Comparison of ENCODE assay signal across 8 cellular contexts in the genomic region with DNA sequence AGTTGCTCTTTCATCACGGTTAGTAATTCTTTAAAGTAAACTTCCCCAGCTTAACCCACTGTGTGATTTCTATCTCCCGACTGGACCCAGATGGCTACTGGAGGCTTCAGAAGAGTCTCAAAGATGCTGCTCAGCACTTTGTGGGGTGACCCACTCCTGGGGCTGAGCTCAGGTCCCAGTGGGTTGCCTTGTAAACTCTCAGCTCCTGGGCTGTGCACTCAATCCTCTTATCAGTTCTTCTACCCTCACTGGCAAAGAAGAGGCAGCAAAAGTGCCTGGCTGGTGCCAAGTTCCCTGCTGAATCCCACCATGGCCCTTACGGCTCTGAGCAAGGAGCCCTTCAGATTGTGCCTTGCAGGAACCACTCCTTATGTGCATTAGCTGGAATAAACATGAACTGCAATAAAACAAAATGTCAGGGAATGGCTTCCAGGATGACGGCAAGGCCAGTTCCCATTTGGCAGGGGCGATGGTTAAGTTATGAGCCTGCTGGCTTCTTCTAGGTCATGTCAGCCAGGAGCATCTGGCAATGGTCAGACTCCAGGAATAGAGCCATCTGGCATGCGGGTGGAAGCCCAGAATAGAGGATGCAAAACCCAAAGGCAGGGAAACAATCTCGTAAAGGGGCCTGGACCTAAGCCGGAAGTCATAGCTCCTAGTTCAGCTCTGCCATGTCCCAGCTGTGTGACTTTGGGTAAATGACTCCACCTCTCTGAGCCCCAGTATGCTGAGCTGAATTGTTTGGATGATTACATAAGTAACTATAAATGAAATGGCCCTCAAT. TPM values are rescaled to one million over a fixed set of nuclear protein-coding genes. Genes with fewer than 3 reads are reported as not detected.
DNase-seq lines count a peak whose midpoint lies in the region; ATAC-seq, FAIRE-seq and TF ChIP-seq lines count a peak whose summit lies in the region.
"Had no signal": no experiment of that assay in that cellular context is flagged by ENCODE, and none has a peak within 500 bp of the region (broad histone marks: within the 10 kb centered on the region; RNA-seq: fewer than 3 reads in every experiment).

No MANE protein-coding gene starts in this region.

- no peak overlapping the region for H2AFZ ChIP-seq in endothelial cell of umbilical vein (ENCODE audit: low read depth, low read length)

- intact Hi-C loops in endothelial cell of umbilical vein (cut with micrococcal nuclease) = loop anchor here (1.0 to 2.0 kb wide), 5 partner anchors 10 to 340 kb away; a partner anchor contains a TSS
- intact Hi-C loops in uterus (cut with DNase I; ENCODE audit: low total_unique reads) = no loop called here

- H3K36me3 ChIP-seq in endothelial cell of umbilical vein (ENCODE audit: control insufficient read depth in 2 of 2, extremely low read depth in 1 of 2, insufficient read depth in 2 of 2, low read length in 2 of 2) (no peaks in the 10 kb centered on the region), uterus (no peaks in the 10 kb centered on the region)
- H3K36me3 ChIP-seq: brain microvascular endothelial cell had no signal

- H3K27ac ChIP-seq in endothelial cell of umbilical vein (ENCODE audit: insufficient read depth, low read depth, low read length) = no peak overlapping the region
- H3K27ac ChIP-seq in uterus = peak overlapping the region; percentile 83 to 87
- H3K27ac ChIP-seq: brain microvascular endothelial cell had no signal

- H3K4me1 ChIP-seq in endothelial cell of umbilical vein (ENCODE audit: control insufficient read depth, extremely low read depth, insufficient read depth, low read length) (no peaks in the 10 kb centered on the region), uterus (peaks cover 0 to 7% of the 10 kb centered on the region in 2 donors)

- CTCF ChIA-PET in endothelial cell of umbilical vein (lab: Charles Lee) = interaction anchor here (1.0 to 6.9 kb wide), 27 partner anchors 10 to 357 kb away, joined by 3 to 200 read pairs (median 7); a partner anchor contains a TSS

- FAIRE-seq in endothelial cell of umbilical vein (lab: Jason Lieb, UNC) = peak; percentile 21

- H3K9me3 ChIP-seq in endothelial cell of umbilical vein (replicated peaks; ENCODE audit: control insufficient read depth, insufficient read depth, low read length) (no peaks in the 10 kb centered on the region), uterus (no peaks in the 10 kb centered on the region)

- H3K4me1 Mint-ChIP-seq in memory B cell = peaks cover 10% of the 10 kb centered on the region
- peaks cover 7 to 10% of the 10 kb centered on the region in 2 donors for H3K4me1 Mint-ChIP-seq in effector memory CD8-positive, alpha-beta T cell (ENCODE audit: low read depth in 2 of 2)

- H3K4me2 ChIP-seq in endothelial cell of umbilical vein (ENCODE audit: insufficient read depth, low read length) = no peak overlapping the region

- POLR2A ChIA-PET in endothelial cell of umbilical vein (lab: Charles Lee) = no interaction called here

- peak; percentile 98 to 99 for DNase-seq in NCI-H446 (lab: John Stamatoyannopoulos, UW)
- DNase-seq in endothelial cell of umbilical vein (ENCODE audit: low read depth, low spot score) = no peak
- DNase-seq in memory B cell (ENCODE audit: low spot score in 2 of 2) = no peak
- DNase-seq in uterus = peak; percentile 91 to 92
- no peak for DNase-seq in effector memory CD8-positive, alpha-beta T cell
- no peak for DNase-seq in activated CD8-positive, alpha-beta memory T cell treated with anti-CD3 and anti-CD28 coated beads, Interleukin-2, amount 50 U/mL, for 4 hours

- TF ChIP-seq POLR2A in endothelial cell of umbilical vein (IDR thresholded peaks at IDR 0.05; ENCODE audit: low read depth, low read length) (no peak), uterus (IDR thresholded peaks at IDR 0.05) (no peak)

- H3K9me1 ChIP-seq in endothelial cell of umbilical vein (replicated peaks; ENCODE audit: control insufficient read depth, extremely low read depth, insufficient read depth, low read length) = no peaks in the 10 kb centered on the region

- H3K4me3 ChIP-seq in endothelial cell of umbilical vein (replicated peaks in 1 of 3; ENCODE audit: insufficient read depth in 1 of 3, low read depth in 1 of 3, low read length in 3 of 3) (no peak overlapping the region), uterus (no peak overlapping the region)

- no peaks in the 10 kb centered on the region for H3K79me2 ChIP-seq in endothelial cell of umbilical vein (ENCODE audit: control insufficient read depth, insufficient read depth, low read length)

- no peak for ATAC-seq in memory B cell (ENCODE audit: low read depth)
- no peak for ATAC-seq in effector memory CD8-positive, alpha-beta T cell (replicated peaks)
- ATAC-seq in HG03342 (IDR thresholded peaks at IDR 0.05; ENCODE audit: unreplicated experiment) = no peak

- no TSS peak for BruUV-seq in endothelial cell of umbilical vein (replicated peaks; lab: Mats Ljungman, UMichigan)

- H3K27me3 ChIP-seq in endothelial cell of umbilical vein (ENCODE audit: control insufficient read depth in 2 of 2, insufficient read depth in 2 of 2, low read length in 2 of 2) (peaks cover 0 to 2% of the 10 kb centered on the region in 2 experiments), uterus (no peaks in the 10 kb centered on the region)
- H3K27me3 ChIP-seq: brain microvascular endothelial cell had no signal

- H3K27me3 Mint-ChIP-seq in memory B cell = peaks cover 5% of the 10 kb centered on the region
- H3K27me3 Mint-ChIP-seq in effector memory CD8-positive, alpha-beta T cell = peaks cover 2 to 19% of the 10 kb centered on the region in 2 donors

- H3K27ac Mint-ChIP-seq in memory B cell = no peak overlapping the region
- H3K27ac Mint-ChIP-seq in effector memory CD8-positive, alpha-beta T cell = no peak overlapping the region

- dilution Hi-C loops in endothelial cell of umbilical vein (cut with MboI; ENCODE audit: extremely low pct_ligation_motif_present, low sequenced_read_pairs) = loop anchor here (25.0 kb wide), 1 partner anchor 342 kb away; no protein-coding TSS in a partner anchor

- no peaks in the 10 kb centered on the region for H3K9me3 Mint-ChIP-seq in memory B cell
- H3K9me3 Mint-ChIP-seq in effector memory CD8-positive, alpha-beta T cell = no peaks in the 10 kb centered on the region

- no peaks in the 10 kb centered on the region for H4K20me1 ChIP-seq in endothelial cell of umbilical vein (replicated peaks; ENCODE audit: control insufficient read depth, extremely low read depth, insufficient read depth, low read length)

- no peak overlapping the region for H3K9ac ChIP-seq in endothelial cell of umbilical vein (replicated peaks; ENCODE audit: extremely low read depth, insufficient read depth, low read length)

- TF ChIP-seq CTCF in endothelial cell of umbilical vein (IDR thresholded peaks at IDR 0.05; ENCODE audit: extremely low read depth in 1 of 2, insufficient read depth in 1 of 2, low read depth in 1 of 2, low read length in 2 of 2) (no peak), uterus (IDR thresholded peaks at IDR 0.05) (no peak)

- H3K4me3 Mint-ChIP-seq in memory B cell = peak overlapping the region; percentile 21
- no peak overlapping the region for H3K4me3 Mint-ChIP-seq in effector memory CD8-positive, alpha-beta T cell

- H3K36me3 Mint-ChIP-seq in memory B cell = no peaks in the 10 kb centered on the region
- no peaks in the 10 kb centered on the region for H3K36me3 Mint-ChIP-seq in effector memory CD8-positive, alpha-beta T cell (ENCODE audit: insufficient read depth)

TF ChIP-seq in endothelial cell of umbilical vein, 7 proteins besides CTCF, POLR2A, EP300 and RAD21:
- TF ChIP-seq JUN (IDR thresholded peaks at IDR 0.05; ENCODE audit: borderline replicate concordance, insufficient read depth, insufficient read length, low read depth) (no peak), MYC (IDR thresholded peaks at IDR 0.05; ENCODE audit: low read depth, low read length) (no peak), EZH2 (IDR thresholded peaks at IDR 0.05; ENCODE audit: borderline replicate concordance, low read depth, low read length, severe bottlenecking) (no peak)
- TF ChIP-seq, protein P1, sequence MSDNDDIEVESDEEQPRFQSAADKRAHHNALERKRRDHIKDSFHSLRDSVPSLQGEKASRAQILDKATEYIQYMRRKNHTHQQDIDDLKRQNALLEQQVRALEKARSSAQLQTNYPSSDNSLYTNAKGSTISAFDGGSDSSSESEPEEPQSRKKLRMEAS (IDR thresholded peaks at IDR 0.05; ENCODE audit: insufficient read depth, insufficient read length) = no peak

RNA-seq across cellular contexts. Expression of a gene that starts 6.7 kb away (rescaled TPM):
- not detected in 2 replicates for total RNA-seq in endothelial cell of umbilical vein
- not detected in 2 replicates for polyA plus RNA-seq in endothelial cell of umbilical vein
- polyA plus RNA-seq in endothelial cell of umbilical vein (2011; cell fraction: cytosol; rRNA removed) = not detected in 2 replicates
- not detected in 2 replicates for polyA plus RNA-seq in endothelial cell of umbilical vein (2011; cell fraction: nucleus; rRNA removed)
- not detected in 2 replicates for polyA plus RNA-seq in endothelial cell of umbilical vein (2012)
- polyA minus RNA-seq in endothelial cell of umbilical vein = not detected in 2 replicates
- not detected for polyA minus RNA-seq in endothelial cell of umbilical vein (2011; cell fraction: cytosol; rRNA and poly(A)+ RNA removed)
- not detected in 2 replicates for polyA minus RNA-seq in endothelial cell of umbilical vein (2011; cell fraction: nucleus; rRNA and poly(A)+ RNA removed)
- 10 to 100 TPM in 3 of 4 donors, 1 to 10 TPM in 1; 5.6 to 38.2 (median 13.2) TPM for total RNA-seq in uterus

RNA-seq across cellular contexts. Expression of a gene that starts 23.7 kb away (rescaled TPM):
- not detected in 2 replicates for total RNA-seq in endothelial cell of umbilical vein
- not detected in 2 replicates for polyA plus RNA-seq in endothelial cell of umbilical vein
- polyA plus RNA-seq in endothelial cell of umbilical vein (2011; cell fraction: cytosol; rRNA removed) = not detected in 2 replicates
- 0.08 and 0.09 TPM in 2 replicates for polyA plus RNA-seq in endothelial cell of umbilical vein (2011; cell fraction: nucleus; rRNA removed)
- not detected in 2 replicates for polyA plus RNA-seq in endothelial cell of umbilical vein (2012)
- polyA minus RNA-seq in endothelial cell of umbilical vein = 0.11 TPM in 1 of 2 replicates, not detected in the other
- not detected for polyA minus RNA-seq in endothelial cell of umbilical vein (2011; cell fraction: cytosol; rRNA and poly(A)+ RNA removed)
- polyA minus RNA-seq in endothelial cell of umbilical vein (2011; cell fraction: nucleus; rRNA and poly(A)+ RNA removed) = 0.87 TPM in 1 of 2 replicates, not detected in the other
- under 1 TPM in 1 of 4 donors, not detected in 3; 0.83 TPM for total RNA-seq in uterus

Comparison
In these comparisons a context has a peak if more than half of its experiments do, and no peak if none do; other contexts are left out.
1. DNase-seq: peak in NCI-H446 (2 of 2) and uterus (2 of 2); none in endothelial cell of umbilical vein (single experiment), memory B cell (0 of 2), effector memory CD8-positive, alpha-beta T cell (0 of 3) and activated CD8-positive, alpha-beta memory T cell treated with anti-CD3 and anti-CD28 coated beads, Interleukin-2, amount 50 U/mL, for 4 hours (single experiment).